In the genomic region with DNA sequence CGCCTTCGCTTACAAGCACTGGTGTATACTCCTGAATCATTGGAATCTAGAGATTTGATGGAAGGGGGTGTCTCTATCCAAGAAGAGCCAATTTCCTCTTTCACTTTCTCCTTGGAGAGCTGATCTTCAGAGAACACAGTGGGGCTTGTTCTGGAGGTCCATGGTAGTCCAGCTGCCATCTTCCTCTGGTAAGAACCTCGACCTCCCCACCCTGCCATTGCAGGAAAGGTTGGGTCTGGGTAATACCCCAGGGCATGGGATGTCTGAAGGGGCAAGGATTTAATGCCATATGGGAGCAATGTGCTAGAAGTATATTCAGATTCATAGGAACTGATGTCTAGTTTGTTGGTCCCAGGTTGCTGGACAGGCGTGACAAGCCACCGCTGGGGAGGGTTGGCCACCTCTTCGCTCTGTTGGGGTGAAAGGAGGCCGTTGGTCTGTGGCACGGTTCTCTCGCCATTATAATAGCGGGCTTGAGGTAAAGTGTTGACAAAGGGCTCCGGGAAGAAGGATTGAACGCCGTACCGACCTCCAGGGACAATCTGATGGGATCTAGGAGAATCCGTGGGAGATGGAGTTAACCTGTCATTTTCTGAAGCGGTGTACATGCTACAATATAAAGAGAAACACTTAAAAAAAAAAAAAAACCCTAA, we compare ENCODE assay signal across 17 cellular contexts. TPM values are rescaled to one million over a fixed set of nuclear protein-coding genes. Genes with fewer than 3 reads are reported as not detected.
"Had no signal": no experiment of that assay in that cellular context is flagged by ENCODE, and none has a peak within 500 bp of the region (broad histone marks: within the 10 kb centered on the region; RNA-seq: fewer than 3 reads in every experiment).

No MANE protein-coding gene starts in this region.

- H3K4me3 ChIP-seq: cardiac muscle cell, esophagus squamous epithelium, psoas muscle, right lobe of liver, smooth muscle cell had no signal

- H3K27ac ChIP-seq: cardiac muscle cell, esophagus squamous epithelium, psoas muscle, right lobe of liver had no signal

- DNase-seq: activated CD4-positive, alpha-beta T cell treated with anti-CD3 and anti-CD28 coated beads, Interleukin-2, amount 10 ng/mL, durations not matched to agents 7 days and 5 days; activated CD4-positive, CD25-positive, alpha-beta regulatory T cell; activated naive CD4-positive, alpha-beta T cell treated with Interleukin-2 at 50 U/mL for 16 hours; esophagus squamous epithelium; hippocampal formation; kidney glomerular epithelial cell; left ventricle myocardium superior; nephron progenitor cell; psoas muscle; right lobe of liver; T-helper 2 cell had no signal

- H3K9me3 ChIP-seq: esophagus squamous epithelium, psoas muscle, right lobe of liver had no signal

- H3K4me3 Mint-ChIP-seq: activated CD4-positive, alpha-beta T cell treated with anti-CD3 and anti-CD28 coated beads, Interleukin-2, amount 10 ng/mL, durations not matched to agents 7 days and 5 days; memory B cell; nephron progenitor cell had no signal

- H3K27ac Mint-ChIP-seq: activated CD4-positive, alpha-beta T cell treated with anti-CD3 and anti-CD28 coated beads, Interleukin-2, amount 10 ng/mL, durations not matched to agents 7 days and 5 days; memory B cell; nephron progenitor cell had no signal

- ATAC-seq: left ventricle myocardium superior, psoas muscle, right lobe of liver had no signal

- H3K36me3 Mint-ChIP-seq: memory B cell had no signal

- H3K36me3 ChIP-seq: cardiac muscle cell, esophagus squamous epithelium, right lobe of liver had no signal

- H3K9me3 Mint-ChIP-seq: activated CD4-positive, alpha-beta T cell treated with anti-CD3 and anti-CD28 coated beads, Interleukin-2, amount 10 ng/mL, durations not matched to agents 7 days and 5 days; memory B cell had no signal

RNA-seq across cellular contexts. Expression of a gene that starts 4.8 kb away (rescaled TPM):
- total RNA-seq: cardiac muscle cell, fibroblast of villous mesenchyme, glomerular endothelial cell, osteocyte, smooth muscle cell had no signal
- polyA plus RNA-seq: smooth muscle cell had no signal
